In the genomic region with DNA sequence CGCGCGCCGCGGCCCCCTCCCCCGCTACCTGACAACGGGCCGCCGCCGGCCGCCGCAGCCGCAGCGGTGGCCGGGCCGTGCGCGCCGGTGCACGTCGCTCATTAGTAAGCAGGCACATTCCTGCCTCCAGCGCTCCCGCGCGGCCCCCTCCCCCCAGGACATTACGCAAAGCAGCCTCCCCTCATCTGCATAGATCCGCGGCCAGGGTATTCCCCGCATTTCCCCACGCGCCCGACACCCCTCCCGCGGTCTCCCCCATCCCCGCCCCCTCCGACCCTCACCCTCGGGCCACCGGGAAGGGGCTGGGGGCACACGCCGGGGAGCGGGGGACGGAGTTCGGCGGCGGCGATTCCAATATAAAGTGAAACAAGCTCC, we compare ENCODE assay signal across 1 cellular context.
A peak's percentile ranks its signal among the peaks of the same experiment; 100 is the strongest.
TF ChIP-seq lines count a peak whose summit lies in the region.

A gene with protein sequence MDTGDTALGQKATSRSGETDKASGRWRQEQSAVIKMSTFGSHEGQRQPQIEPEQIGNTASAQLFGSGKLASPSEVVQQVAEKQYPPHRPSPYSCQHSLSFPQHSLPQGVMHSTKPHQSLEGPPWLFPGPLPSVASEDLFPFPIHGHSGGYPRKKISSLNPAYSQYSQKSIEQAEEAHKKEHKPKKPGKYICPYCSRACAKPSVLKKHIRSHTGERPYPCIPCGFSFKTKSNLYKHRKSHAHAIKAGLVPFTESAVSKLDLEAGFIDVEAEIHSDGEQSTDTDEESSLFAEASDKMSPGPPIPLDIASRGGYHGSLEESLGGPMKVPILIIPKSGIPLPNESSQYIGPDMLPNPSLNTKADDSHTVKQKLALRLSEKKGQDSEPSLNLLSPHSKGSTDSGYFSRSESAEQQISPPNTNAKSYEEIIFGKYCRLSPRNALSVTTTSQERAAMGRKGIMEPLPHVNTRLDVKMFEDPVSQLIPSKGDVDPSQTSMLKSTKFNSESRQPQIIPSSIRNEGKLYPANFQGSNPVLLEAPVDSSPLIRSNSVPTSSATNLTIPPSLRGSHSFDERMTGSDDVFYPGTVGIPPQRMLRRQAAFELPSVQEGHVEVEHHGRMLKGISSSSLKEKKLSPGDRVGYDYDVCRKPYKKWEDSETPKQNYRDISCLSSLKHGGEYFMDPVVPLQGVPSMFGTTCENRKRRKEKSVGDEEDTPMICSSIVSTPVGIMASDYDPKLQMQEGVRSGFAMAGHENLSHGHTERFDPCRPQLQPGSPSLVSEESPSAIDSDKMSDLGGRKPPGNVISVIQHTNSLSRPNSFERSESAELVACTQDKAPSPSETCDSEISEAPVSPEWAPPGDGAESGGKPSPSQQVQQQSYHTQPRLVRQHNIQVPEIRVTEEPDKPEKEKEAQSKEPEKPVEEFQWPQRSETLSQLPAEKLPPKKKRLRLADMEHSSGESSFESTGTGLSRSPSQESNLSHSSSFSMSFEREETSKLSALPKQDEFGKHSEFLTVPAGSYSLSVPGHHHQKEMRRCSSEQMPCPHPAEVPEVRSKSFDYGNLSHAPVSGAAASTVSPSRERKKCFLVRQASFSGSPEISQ (N-terminal part only) (minus strand): TSS at position 106 of the 375 bp plus-strand sequence. CDS start 170,438 bp downstream, outside the sequence.

TF ChIP-seq in HepG2, 621 proteins besides CTCF, POLR2A, EP300 and RAD21 (continued from another document and continues in another):
- TF ChIP-seq, protein P1, sequence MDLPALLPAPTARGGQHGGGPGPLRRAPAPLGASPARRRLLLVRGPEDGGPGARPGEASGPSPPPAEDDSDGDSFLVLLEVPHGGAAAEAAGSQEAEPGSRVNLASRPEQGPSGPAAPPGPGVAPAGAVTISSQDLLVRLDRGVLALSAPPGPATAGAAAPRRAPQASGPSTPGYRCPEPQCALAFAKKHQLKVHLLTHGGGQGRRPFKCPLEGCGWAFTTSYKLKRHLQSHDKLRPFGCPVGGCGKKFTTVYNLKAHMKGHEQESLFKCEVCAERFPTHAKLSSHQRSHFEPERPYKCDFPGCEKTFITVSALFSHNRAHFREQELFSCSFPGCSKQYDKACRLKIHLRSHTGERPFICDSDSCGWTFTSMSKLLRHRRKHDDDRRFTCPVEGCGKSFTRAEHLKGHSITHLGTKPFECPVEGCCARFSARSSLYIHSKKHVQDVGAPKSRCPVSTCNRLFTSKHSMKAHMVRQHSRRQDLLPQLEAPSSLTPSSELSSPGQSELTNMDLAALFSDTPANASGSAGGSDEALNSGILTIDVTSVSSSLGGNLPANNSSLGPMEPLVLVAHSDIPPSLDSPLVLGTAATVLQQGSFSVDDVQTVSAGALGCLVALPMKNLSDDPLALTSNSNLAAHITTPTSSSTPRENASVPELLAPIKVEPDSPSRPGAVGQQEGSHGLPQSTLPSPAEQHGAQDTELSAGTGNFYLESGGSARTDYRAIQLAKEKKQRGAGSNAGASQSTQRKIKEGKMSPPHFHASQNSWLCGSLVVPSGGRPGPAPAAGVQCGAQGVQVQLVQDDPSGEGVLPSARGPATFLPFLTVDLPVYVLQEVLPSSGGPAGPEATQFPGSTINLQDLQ (CRISPR knock-in tag; IDR thresholded peaks at IDR 0.05) = no peak
- TF ChIP-seq DNMT3B (CRISPR knock-in tag; conservative IDR thresholded peaks at IDR 0.05) = 0 out of 2 replicates have a peak, but pooled peaks have one; percentile 21
- no peak for TF ChIP-seq ZNF20 (CRISPR knock-in tag; IDR thresholded peaks at IDR 0.05)
- TF ChIP-seq ZNF510 (CRISPR knock-in tag; IDR thresholded peaks at IDR 0.05; ENCODE audit: low read depth) = no peak
- TF ChIP-seq ETV5 (CRISPR knock-in tag; IDR thresholded peaks at IDR 0.05; ENCODE audit: borderline replicate concordance) = no peak; the same call in 1 of the 2 replicates
- TF ChIP-seq ZNF720 (CRISPR knock-in tag; IDR thresholded peaks at IDR 0.05) = no peak
- peak; percentile 55 for TF ChIP-seq HNRNPLL (IDR thresholded peaks at IDR 0.05; ENCODE audit: low read depth, low read length, poor library complexity, severe bottlenecking)
- TF ChIP-seq ZNF260 (CRISPR knock-in tag; IDR thresholded peaks at IDR 0.05; ENCODE audit: borderline replicate concordance, low read depth) = no peak
- TF ChIP-seq, protein P2, sequence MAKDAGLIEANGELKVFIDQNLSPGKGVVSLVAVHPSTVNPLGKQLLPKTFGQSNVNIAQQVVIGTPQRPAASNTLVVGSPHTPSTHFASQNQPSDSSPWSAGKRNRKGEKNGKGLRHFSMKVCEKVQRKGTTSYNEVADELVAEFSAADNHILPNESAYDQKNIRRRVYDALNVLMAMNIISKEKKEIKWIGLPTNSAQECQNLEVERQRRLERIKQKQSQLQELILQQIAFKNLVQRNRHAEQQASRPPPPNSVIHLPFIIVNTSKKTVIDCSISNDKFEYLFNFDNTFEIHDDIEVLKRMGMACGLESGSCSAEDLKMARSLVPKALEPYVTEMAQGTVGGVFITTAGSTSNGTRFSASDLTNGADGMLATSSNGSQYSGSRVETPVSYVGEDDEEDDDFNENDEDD (CRISPR knock-in tag; IDR thresholded peaks at IDR 0.05; ENCODE audit: borderline replicate concordance) = peak; percentile 51; the same call in 1 of the 2 replicates
- TF ChIP-seq YEATS2 (CRISPR knock-in tag; IDR thresholded peaks at IDR 0.05; ENCODE audit: borderline replicate concordance) = no peak
- 0 out of 2 replicates have a peak, but pooled peaks have one; percentile 12 for TF ChIP-seq KDM5B (CRISPR knock-in tag; IDR thresholded peaks at IDR 0.05; ENCODE audit: borderline replicate concordance)
- no peak for TF ChIP-seq PHB2 (IDR thresholded peaks at IDR 0.05; ENCODE audit: partially characterized antibody)
- TF ChIP-seq, protein P3, sequence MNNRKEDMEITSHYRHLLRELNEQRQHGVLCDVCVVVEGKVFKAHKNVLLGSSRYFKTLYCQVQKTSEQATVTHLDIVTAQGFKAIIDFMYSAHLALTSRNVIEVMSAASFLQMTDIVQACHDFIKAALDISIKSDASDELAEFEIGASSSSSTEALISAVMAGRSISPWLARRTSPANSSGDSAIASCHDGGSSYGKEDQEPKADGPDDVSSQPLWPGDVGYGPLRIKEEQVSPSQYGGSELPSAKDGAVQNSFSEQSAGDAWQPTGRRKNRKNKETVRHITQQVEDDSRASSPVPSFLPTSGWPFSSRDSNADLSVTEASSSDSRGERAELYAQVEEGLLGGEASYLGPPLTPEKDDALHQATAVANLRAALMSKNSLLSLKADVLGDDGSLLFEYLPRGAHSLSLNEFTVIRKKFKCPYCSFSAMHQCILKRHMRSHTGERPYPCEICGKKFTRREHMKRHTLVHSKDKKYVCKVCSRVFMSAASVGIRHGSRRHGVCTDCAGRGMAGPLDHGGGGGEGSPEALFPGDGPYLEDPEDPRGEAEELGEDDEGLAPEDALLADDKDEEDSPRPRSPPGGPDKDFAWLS (CRISPR knock-in tag; IDR thresholded peaks at IDR 0.05; ENCODE audit: borderline replicate concordance) = no peak
- TF ChIP-seq MAFG (CRISPR knock-in tag; IDR thresholded peaks at IDR 0.05) = no peak
- peak; percentile 62; the same call in 1 of the 2 replicates for TF ChIP-seq CENPT (CRISPR knock-in tag; IDR thresholded peaks at IDR 0.05; ENCODE audit: low read depth)
- TF ChIP-seq HDAC6 (IDR thresholded peaks at IDR 0.05; ENCODE audit: low read depth, low read length) = no peak
- 0 out of 2 replicates have a peak, but pooled peaks have one; percentile 15 for TF ChIP-seq ZNF792 (CRISPR knock-in tag; IDR thresholded peaks at IDR 0.05)
- TF ChIP-seq ZNF546 (CRISPR knock-in tag; conservative IDR thresholded peaks at IDR 0.05) = peak; percentile 20; the same call in 1 of the 2 replicates
- peak; percentile 88; the same call in 1 of the 2 replicates for TF ChIP-seq RELA (CRISPR knock-in tag; IDR thresholded peaks at IDR 0.05)
- TF ChIP-seq, protein P4, sequence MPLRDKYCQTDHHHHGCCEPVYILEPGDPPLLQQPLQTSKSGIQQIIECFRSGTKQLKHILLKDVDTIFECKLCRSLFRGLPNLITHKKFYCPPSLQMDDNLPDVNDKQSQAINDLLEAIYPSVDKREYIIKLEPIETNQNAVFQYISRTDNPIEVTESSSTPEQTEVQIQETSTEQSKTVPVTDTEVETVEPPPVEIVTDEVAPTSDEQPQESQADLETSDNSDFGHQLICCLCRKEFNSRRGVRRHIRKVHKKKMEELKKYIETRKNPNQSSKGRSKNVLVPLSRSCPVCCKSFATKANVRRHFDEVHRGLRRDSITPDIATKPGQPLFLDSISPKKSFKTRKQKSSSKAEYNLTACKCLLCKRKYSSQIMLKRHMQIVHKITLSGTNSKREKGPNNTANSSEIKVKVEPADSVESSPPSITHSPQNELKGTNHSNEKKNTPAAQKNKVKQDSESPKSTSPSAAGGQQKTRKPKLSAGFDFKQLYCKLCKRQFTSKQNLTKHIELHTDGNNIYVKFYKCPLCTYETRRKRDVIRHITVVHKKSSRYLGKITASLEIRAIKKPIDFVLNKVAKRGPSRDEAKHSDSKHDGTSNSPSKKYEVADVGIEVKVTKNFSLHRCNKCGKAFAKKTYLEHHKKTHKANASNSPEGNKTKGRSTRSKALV (CRISPR knock-in tag; IDR thresholded peaks at IDR 0.05) = no peak; the same call in 1 of the 2 replicates
- no peak for TF ChIP-seq TSC22D2 (CRISPR knock-in tag; IDR thresholded peaks at IDR 0.05; ENCODE audit: borderline replicate concordance)
- TF ChIP-seq ZNF615 (CRISPR knock-in tag; IDR thresholded peaks at IDR 0.05; ENCODE audit: borderline replicate concordance) = no peak
- no peak for TF ChIP-seq ATRX (CRISPR knock-in tag; IDR thresholded peaks at IDR 0.05; ENCODE audit: borderline replicate concordance)
- TF ChIP-seq ZNF501 (CRISPR knock-in tag; IDR thresholded peaks at IDR 0.05) = peak; percentile 19; the same call in 1 of the 2 replicates
- TF ChIP-seq, protein P5, sequence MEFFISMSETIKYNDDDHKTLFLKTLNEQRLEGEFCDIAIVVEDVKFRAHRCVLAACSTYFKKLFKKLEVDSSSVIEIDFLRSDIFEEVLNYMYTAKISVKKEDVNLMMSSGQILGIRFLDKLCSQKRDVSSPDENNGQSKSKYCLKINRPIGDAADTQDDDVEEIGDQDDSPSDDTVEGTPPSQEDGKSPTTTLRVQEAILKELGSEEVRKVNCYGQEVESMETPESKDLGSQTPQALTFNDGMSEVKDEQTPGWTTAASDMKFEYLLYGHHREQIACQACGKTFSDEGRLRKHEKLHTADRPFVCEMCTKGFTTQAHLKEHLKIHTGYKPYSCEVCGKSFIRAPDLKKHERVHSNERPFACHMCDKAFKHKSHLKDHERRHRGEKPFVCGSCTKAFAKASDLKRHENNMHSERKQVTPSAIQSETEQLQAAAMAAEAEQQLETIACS (CRISPR knock-in tag; IDR thresholded peaks at IDR 0.05) = peak; percentile 47; the same call in 1 of the 2 replicates
- TF ChIP-seq SOX6 (IDR thresholded peaks at IDR 0.05) = no peak
- TF ChIP-seq SOX6 (CRISPR knock-in tag; IDR thresholded peaks at IDR 0.05) = 0 out of 2 replicates have a peak, but pooled peaks have one; percentile 7
- TF ChIP-seq, protein P6, sequence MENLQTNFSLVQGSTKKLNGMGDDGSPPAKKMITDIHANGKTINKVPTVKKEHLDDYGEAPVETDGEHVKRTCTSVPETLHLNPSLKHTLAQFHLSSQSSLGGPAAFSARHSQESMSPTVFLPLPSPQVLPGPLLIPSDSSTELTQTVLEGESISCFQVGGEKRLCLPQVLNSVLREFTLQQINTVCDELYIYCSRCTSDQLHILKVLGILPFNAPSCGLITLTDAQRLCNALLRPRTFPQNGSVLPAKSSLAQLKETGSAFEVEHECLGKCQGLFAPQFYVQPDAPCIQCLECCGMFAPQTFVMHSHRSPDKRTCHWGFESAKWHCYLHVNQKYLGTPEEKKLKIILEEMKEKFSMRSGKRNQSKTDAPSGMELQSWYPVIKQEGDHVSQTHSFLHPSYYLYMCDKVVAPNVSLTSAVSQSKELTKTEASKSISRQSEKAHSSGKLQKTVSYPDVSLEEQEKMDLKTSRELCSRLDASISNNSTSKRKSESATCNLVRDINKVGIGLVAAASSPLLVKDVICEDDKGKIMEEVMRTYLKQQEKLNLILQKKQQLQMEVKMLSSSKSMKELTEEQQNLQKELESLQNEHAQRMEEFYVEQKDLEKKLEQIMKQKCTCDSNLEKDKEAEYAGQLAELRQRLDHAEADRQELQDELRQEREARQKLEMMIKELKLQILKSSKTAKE (CRISPR knock-in tag; IDR thresholded peaks at IDR 0.05; ENCODE audit: borderline replicate concordance) = 0 out of 2 replicates have a peak, but pooled peaks have one; percentile 36
- TF ChIP-seq, protein P7, sequence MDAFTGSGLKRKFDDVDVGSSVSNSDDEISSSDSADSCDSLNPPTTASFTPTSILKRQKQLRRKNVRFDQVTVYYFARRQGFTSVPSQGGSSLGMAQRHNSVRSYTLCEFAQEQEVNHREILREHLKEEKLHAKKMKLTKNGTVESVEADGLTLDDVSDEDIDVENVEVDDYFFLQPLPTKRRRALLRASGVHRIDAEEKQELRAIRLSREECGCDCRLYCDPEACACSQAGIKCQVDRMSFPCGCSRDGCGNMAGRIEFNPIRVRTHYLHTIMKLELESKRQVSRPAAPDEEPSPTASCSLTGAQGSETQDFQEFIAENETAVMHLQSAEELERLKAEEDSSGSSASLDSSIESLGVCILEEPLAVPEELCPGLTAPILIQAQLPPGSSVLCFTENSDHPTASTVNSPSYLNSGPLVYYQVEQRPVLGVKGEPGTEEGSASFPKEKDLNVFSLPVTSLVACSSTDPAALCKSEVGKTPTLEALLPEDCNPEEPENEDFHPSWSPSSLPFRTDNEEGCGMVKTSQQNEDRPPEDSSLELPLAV (CRISPR knock-in tag; conservative IDR thresholded peaks at IDR 0.05; ENCODE audit: low read depth) = no peak
- TF ChIP-seq AKAP8 (CRISPR knock-in tag; IDR thresholded peaks at IDR 0.05) = peak; percentile 12; the same call in 1 of the 2 replicates
- TF ChIP-seq MTA1 (CRISPR knock-in tag; IDR thresholded peaks at IDR 0.05; ENCODE audit: borderline replicate concordance) = no peak
- 0 out of 2 replicates have a peak, but pooled peaks have one; percentile 34 for TF ChIP-seq SIN3A (IDR thresholded peaks at IDR 0.05; ENCODE audit: borderline replicate concordance, low read depth, low read length)
- TF ChIP-seq, protein P8, sequence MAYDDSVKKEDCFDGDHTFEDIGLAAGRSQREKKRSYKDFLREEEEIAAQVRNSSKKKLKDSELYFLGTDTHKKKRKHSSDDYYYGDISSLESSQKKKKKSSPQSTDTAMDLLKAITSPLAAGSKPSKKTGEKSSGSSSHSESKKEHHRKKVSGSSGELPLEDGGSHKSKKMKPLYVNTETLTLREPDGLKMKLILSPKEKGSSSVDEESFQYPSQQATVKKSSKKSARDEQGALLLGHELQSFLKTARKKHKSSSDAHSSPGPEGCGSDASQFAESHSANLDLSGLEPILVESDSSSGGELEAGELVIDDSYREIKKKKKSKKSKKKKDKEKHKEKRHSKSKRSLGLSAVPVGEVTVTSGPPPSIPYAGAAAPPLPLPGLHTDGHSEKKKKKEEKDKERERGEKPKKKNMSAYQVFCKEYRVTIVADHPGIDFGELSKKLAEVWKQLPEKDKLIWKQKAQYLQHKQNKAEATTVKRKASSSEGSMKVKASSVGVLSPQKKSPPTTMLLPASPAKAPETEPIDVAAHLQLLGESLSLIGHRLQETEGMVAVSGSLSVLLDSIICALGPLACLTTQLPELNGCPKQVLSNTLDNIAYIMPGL (CRISPR knock-in tag; IDR thresholded peaks at IDR 0.05; ENCODE audit: borderline replicate concordance in 1 of 2, low read depth in 1 of 2) = no peak; a peak in 1 of 4 replicates
- TF ChIP-seq HNRNPUL1 (IDR thresholded peaks at IDR 0.05; ENCODE audit: low read depth, low read length) = no peak
- TF ChIP-seq ZNF781 (CRISPR knock-in tag; IDR thresholded peaks at IDR 0.05; ENCODE audit: borderline replicate concordance, not compliant biosample characterization) = no peak
- TF ChIP-seq HNRNPL (IDR thresholded peaks at IDR 0.05; ENCODE audit: low read depth, low read length) = no peak
- peak; percentile 37; the same call in 1 of the 2 replicates for TF ChIP-seq CREB1 (IDR thresholded peaks at IDR 0.05)
- TF ChIP-seq CREB1 (CRISPR knock-in tag; IDR thresholded peaks at IDR 0.05) = no peak
- TF ChIP-seq ZZZ3 (CRISPR knock-in tag; IDR thresholded peaks at IDR 0.05; ENCODE audit: borderline replicate concordance) = no peak
- TF ChIP-seq ZNF383 (CRISPR knock-in tag; IDR thresholded peaks at IDR 0.05; ENCODE audit: borderline replicate concordance) = no peak
